In genomic region chr1:116159177-116159576, GRCh38 we compare ENCODE assay signal across 2 cellular contexts.
TF ChIP-seq lines count a peak whose summit lies in the region.

No MANE protein-coding gene starts in this region.

TF ChIP-seq in HepG2, 621 proteins besides CTCF, POLR2A, EP300 and RAD21:
- TF ChIP-seq NFYB (CRISPR knock-in tag; IDR thresholded peaks at IDR 0.05) (no peak), SP2 (CRISPR knock-in tag; IDR thresholded peaks at IDR 0.05) (no peak), RNF219 (CRISPR knock-in tag; IDR thresholded peaks at IDR 0.05) (no peak), PBX2 (CRISPR knock-in tag; IDR thresholded peaks at IDR 0.05) (no peak), NFKB2 (CRISPR knock-in tag; IDR thresholded peaks at IDR 0.05; ENCODE audit: borderline replicate concordance) (no peak), PLRG1 (conservative IDR thresholded peaks at IDR 0.05) (no peak), PRDM4 (CRISPR knock-in tag; IDR thresholded peaks at IDR 0.05; ENCODE audit: borderline replicate concordance) (no peak), ZSCAN30 (CRISPR knock-in tag; IDR thresholded peaks at IDR 0.05) (no peak), ZNF7 (CRISPR knock-in tag; IDR thresholded peaks at IDR 0.05) (no peak), ZNF530 (CRISPR knock-in tag; IDR thresholded peaks at IDR 0.05; ENCODE audit: low read depth) (no peak), ZNF503 (CRISPR knock-in tag; IDR thresholded peaks at IDR 0.05) (no peak), PBX3 (CRISPR knock-in tag; IDR thresholded peaks at IDR 0.05; ENCODE audit: borderline replicate concordance) (no peak)

TF ChIP-seq in H1, 55 proteins besides CTCF, POLR2A, EP300 and RAD21:
- TF ChIP-seq SP2 (IDR thresholded peaks at IDR 0.05; ENCODE audit: low read length) (no peak), CHD7 (IDR thresholded peaks at IDR 0.05; ENCODE audit: insufficient replicate concordance, low read length) (no peak), USF2 (IDR thresholded peaks at IDR 0.05; ENCODE audit: low read length) (no peak), SP1 (IDR thresholded peaks at IDR 0.05; ENCODE audit: low read depth, low read length) (no peak), BRCA1 (IDR thresholded peaks at IDR 0.05; ENCODE audit: low read depth, low read length) (no peak), RXRA (IDR thresholded peaks at IDR 0.05; ENCODE audit: insufficient read depth, low read depth, low read length) (no peak), POU5F1 (IDR thresholded peaks at IDR 0.05; ENCODE audit: low read depth, low read length) (no peak), MAX (IDR thresholded peaks at IDR 0.05) (no peak), SP4 (IDR thresholded peaks at IDR 0.05; ENCODE audit: low read length) (no peak), SIX5 (IDR thresholded peaks at IDR 0.05; ENCODE audit: low read depth, low read length) (no peak), KDM1A (IDR thresholded peaks at IDR 0.05; ENCODE audit: borderline replicate concordance, low read length) (no peak), HDAC2 (IDR thresholded peaks at IDR 0.05; ENCODE audit: borderline replicate concordance in 1 of 2, low read depth in 2 of 2, low read length in 2 of 2) (no peak), NRF1 (IDR thresholded peaks at IDR 0.05; ENCODE audit: low read depth, low read length) (no peak), TCF12 (IDR thresholded peaks at IDR 0.05; ENCODE audit: low read depth, low read length) (no peak), TAF1 (IDR thresholded peaks at IDR 0.05; ENCODE audit: low read depth, low read length) (no peak), SAP30 (IDR thresholded peaks at IDR 0.05; ENCODE audit: insufficient read depth, insufficient replicate concordance, low read length) (no peak), POLR2AphosphoS5 (IDR thresholded peaks at IDR 0.05; ENCODE audit: low read depth, low read length) (no peak), JUND (IDR thresholded peaks at IDR 0.05; ENCODE audit: low read length) (no peak), FOSL1 (IDR thresholded peaks at IDR 0.05; ENCODE audit: insufficient read depth, low read depth, low read length) (no peak), GTF2F1 (IDR thresholded peaks at IDR 0.05; ENCODE audit: borderline replicate concordance, low read depth, low read length) (no peak)
TF ChIP-seq in H1: peak in this region for 0.
